In the genomic region with DNA sequence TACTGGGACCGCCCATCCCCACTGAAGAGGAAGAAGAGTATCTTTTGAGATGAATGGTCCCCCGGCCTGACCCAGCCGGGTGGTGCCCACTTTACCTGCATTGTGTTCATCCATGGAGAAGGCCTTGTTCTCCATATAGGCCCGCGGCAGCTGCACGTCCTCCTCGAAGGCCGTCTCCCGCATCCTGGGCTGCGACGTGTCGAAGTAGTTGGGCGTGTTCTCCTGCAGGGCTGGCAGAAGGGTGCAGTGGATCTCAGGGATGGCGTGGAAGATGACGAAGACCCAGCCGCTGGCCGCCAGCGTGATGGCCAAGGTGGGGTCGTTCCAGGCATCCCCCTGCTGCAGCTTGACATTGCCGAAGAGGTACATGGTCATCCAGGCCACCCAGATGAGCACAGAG, we compare ENCODE assay signal across 27 cellular contexts. TPM values are rescaled to one million over a fixed set of nuclear protein-coding genes. Genes with fewer than 3 reads are reported as not detected.
"Had no signal": no experiment of that assay in that cellular context is flagged by ENCODE, and none has a peak within 500 bp of the region (broad histone marks: within the 10 kb centered on the region; RNA-seq: fewer than 3 reads in every experiment).

No MANE protein-coding gene starts in this region.

- H3K27me3 ChIP-seq: ascending aorta, body of pancreas had no signal

- H3K4me1 ChIP-seq: body of pancreas had no signal

- H3K36me3 Mint-ChIP-seq: activated naive CD8-positive, alpha-beta T cell treated with anti-CD3 and anti-CD28 coated beads, Interleukin-2, amount 10 ng/mL, durations not matched to agents 7 days and 5 days; IgD-negative memory B cell had no signal

- ATAC-seq: activated CD4-positive, CD25-positive, alpha-beta regulatory T cell treated with anti-CD3 and anti-CD28 coated beads, Interleukin-2, amount 50 U/mL, for 24 hours; activated CD8-positive, alpha-beta T cell treated with anti-CD3 and anti-CD28 coated beads, Interleukin-2, amount 10 ng/mL, durations not matched to agents 7 days and 5 days; body of pancreas; PC-3 had no signal

- H3K4me3 ChIP-seq: ascending aorta, body of pancreas had no signal

- H3K27ac Mint-ChIP-seq: activated CD8-positive, alpha-beta T cell treated with anti-CD3 and anti-CD28 coated beads, Interleukin-2, amount 10 ng/mL, durations not matched to agents 7 days and 5 days; activated naive CD8-positive, alpha-beta T cell treated with anti-CD3 and anti-CD28 coated beads, Interleukin-2, amount 10 ng/mL, durations not matched to agents 7 days and 5 days; IgD-negative memory B cell; T-helper 1 cell treated with Interleukin-12 subunit alpha and Interleukin-12 subunit beta and Interleukin-4 antibody, amounts not matched to agents 30 μg/mL and 1 μg/mL, for 36 hours had no signal

- H3K4me3 Mint-ChIP-seq: activated CD8-positive, alpha-beta T cell treated with anti-CD3 and anti-CD28 coated beads, Interleukin-2, amount 10 ng/mL, durations not matched to agents 7 days and 5 days; activated naive CD8-positive, alpha-beta T cell treated with anti-CD3 and anti-CD28 coated beads, Interleukin-2, amount 10 ng/mL, durations not matched to agents 7 days and 5 days; IgD-negative memory B cell; T-helper 1 cell treated with Interleukin-12 subunit alpha and Interleukin-12 subunit beta and Interleukin-4 antibody, amounts not matched to agents 30 μg/mL and 1 μg/mL, for 36 hours had no signal

- FAIRE-seq: bronchial epithelial cell, RCC 7860 had no signal

- H3K4me1 Mint-ChIP-seq: IgD-negative memory B cell had no signal

- DNase-seq: activated CD4-positive, alpha-beta T cell treated with anti-CD3 and anti-CD28 coated beads for 4 hours; activated CD4-positive, alpha-beta T cell treated with anti-CD3 and anti-CD28 coated beads, Interleukin-2, amount 50 U/mL, for 4 hours; activated CD8-positive, alpha-beta memory T cell treated with anti-CD3 and anti-CD28 coated beads, Interleukin-2, amount 50 U/mL, for 48 hours; activated CD8-positive, alpha-beta T cell treated with anti-CD3 and anti-CD28 coated beads, Interleukin-2, amount 10 ng/mL, durations not matched to agents 7 days and 5 days; activated naive CD4-positive, alpha-beta T cell treated with anti-CD3 and anti-CD28 coated beads, Interleukin-2, amount 50 U/mL, for 16 hours; activated naive CD8-positive, alpha-beta T cell treated with anti-CD3 and anti-CD28 coated beads, Interleukin-2, amount 10 ng/mL, durations not matched to agents 7 days and 5 days; activated T-cell treated with anti-CD3 and anti-CD28 coated beads, Interleukin-2, amount 50 U/mL, for 1 hour; KG1; NCI-H1092; NCI-H1417; NCI-H1930; NCI-H2107; NCI-H2171 treated with DMSO at 0.1 percent for 48 hours; NCI-H226; NCI-H510A; NCI-H526 treated with DMSO at 0.1 percent for 48 hours; NK-92 treated with Interleukin-12 subunit alpha and Interleukin-12 subunit beta, amount 100 ng/mL, for 24 hours; PC-3; SHP77 treated with DMSO at 0.1 percent for 48 hours had no signal

- H3K9me3 Mint-ChIP-seq: activated naive CD8-positive, alpha-beta T cell treated with anti-CD3 and anti-CD28 coated beads, Interleukin-2, amount 10 ng/mL, durations not matched to agents 7 days and 5 days; T-helper 1 cell treated with Interleukin-12 subunit alpha and Interleukin-12 subunit beta and Interleukin-4 antibody, amounts not matched to agents 30 μg/mL and 1 μg/mL, for 36 hours had no signal

- H3K9me3 ChIP-seq: ascending aorta, body of pancreas had no signal

- H3K27ac ChIP-seq: ascending aorta, body of pancreas had no signal

RNA-seq across cellular contexts. Expression of a gene that starts 12.9 kb away (rescaled TPM):
- total RNA-seq: activated CD8-positive, alpha-beta T cell treated with anti-CD3 and anti-CD28 coated beads, Interleukin-2, amount 10 ng/mL, durations not matched to agents 7 days and 5 days; MCF 10A had no signal
- polyA plus RNA-seq: IgD-negative memory B cell had no signal
